In the genomic region with DNA sequence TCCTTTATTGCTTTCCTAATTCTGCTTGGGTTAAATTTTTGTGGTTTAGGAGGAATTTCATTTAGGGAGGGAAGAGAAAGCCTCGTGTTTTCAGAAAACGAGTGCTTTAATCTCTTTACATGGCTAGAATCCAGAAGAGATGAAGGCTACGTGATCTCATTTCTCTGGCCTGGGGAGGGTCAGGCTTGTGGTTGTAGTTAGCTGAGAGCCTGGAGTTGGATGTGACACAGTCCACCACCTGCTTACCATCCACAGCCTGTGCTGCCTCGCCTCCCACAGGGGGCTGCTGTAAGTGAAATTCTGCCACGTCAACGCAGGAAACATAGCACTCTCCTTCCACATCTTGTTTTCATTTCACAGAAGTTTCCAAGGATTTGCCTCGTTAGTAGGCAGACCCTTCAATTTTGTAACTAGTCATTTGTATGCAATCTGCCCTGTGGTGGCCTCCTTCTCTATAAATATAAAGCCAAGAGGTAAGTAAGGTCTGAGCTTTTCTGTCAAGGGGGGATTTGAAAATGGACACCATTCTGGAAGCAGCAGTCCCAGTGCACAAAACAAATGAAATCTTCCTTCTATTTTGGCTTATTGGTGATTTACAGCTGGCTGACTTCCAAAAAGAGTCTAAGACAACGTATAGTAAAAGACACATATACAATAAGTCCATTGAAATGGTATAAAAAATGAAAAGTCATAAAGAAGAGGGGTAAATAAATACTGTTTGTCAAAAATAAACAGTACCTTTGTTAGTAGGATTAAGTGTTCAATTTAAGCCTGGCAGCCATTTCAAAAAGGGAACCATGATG, we compare ENCODE assay signal across 9 cellular contexts. TPM values are rescaled to one million over a fixed set of nuclear protein-coding genes. Genes with fewer than 3 reads are reported as not detected.
DNase-seq lines count a peak whose midpoint lies in the region; ATAC-seq and TF ChIP-seq lines count a peak whose summit lies in the region.
"Had no signal": no experiment of that assay in that cellular context is flagged by ENCODE, and none has a peak within 500 bp of the region (broad histone marks: within the 10 kb centered on the region; RNA-seq: fewer than 3 reads in every experiment).

No MANE protein-coding gene starts in this region.

- H3K4me3 Mint-ChIP-seq in activated T-cell treated with anti-CD3 and anti-CD28 coated beads, Interleukin-2, amount 50 U/mL, for 24 hours: no peak overlapping the region
- no peak overlapping the region for H3K4me3 Mint-ChIP-seq in T-helper 17 cell
- H3K4me3 Mint-ChIP-seq: dendritic cell treated with granulocyte-macrophage colony-stimulating factor and Interleukin-4, amounts not matched to agents 40 ng/mL and 50 ng/mL, for 4 days had no signal

- H2AFZ ChIP-seq in osteoblast (ENCODE audit: low read length): peak overlapping the region; percentile 49

- H3K27me3 ChIP-seq in BJ (ENCODE audit: control insufficient read depth, insufficient read depth, low read length): no peaks in the 10 kb centered on the region
- H3K27me3 ChIP-seq in osteoblast (ENCODE audit: insufficient read depth, low read length): no peaks in the 10 kb centered on the region

- H3K9me3 Mint-ChIP-seq in activated T-cell treated with anti-CD3 and anti-CD28 coated beads, Interleukin-2, amount 50 U/mL, for 24 hours: no peaks in the 10 kb centered on the region
- H3K9me3 Mint-ChIP-seq: dendritic cell treated with granulocyte-macrophage colony-stimulating factor and Interleukin-4, amounts not matched to agents 40 ng/mL and 50 ng/mL, for 4 days had no signal

- H3K9me3 ChIP-seq in osteoblast (ENCODE audit: low read depth, low read length) (no peaks in the 10 kb centered on the region), T-helper 17 cell (ENCODE audit: control insufficient read depth, low read length, poor library complexity, severe bottlenecking) (no peaks in the 10 kb centered on the region)

- TF ChIP-seq CTCF in BJ (IDR thresholded peaks at IDR 0.05; ENCODE audit: insufficient read depth, low read depth, low read length): peak; percentile 29
- no peak for TF ChIP-seq CTCF in epithelial cell of esophagus (IDR thresholded peaks at IDR 0.05; ENCODE audit: insufficient read depth, low read depth, low read length, missing control alignments)
- no peak for TF ChIP-seq CTCF in osteoblast (IDR thresholded peaks at IDR 0.05; ENCODE audit: extremely low read depth, low read depth, low read length)

- H3K27ac Mint-ChIP-seq in activated T-cell treated with anti-CD3 and anti-CD28 coated beads, Interleukin-2, amount 50 U/mL, for 24 hours: no peak overlapping the region
- H3K27ac Mint-ChIP-seq in T-helper 17 cell: no peak overlapping the region
- H3K27ac Mint-ChIP-seq: dendritic cell treated with granulocyte-macrophage colony-stimulating factor and Interleukin-4, amounts not matched to agents 40 ng/mL and 50 ng/mL, for 4 days had no signal

- H3K4me2 ChIP-seq in osteoblast (ENCODE audit: insufficient read depth, low read length): peak overlapping the region; percentile 73

- H3K79me2 ChIP-seq in osteoblast (ENCODE audit: insufficient read depth, low read length): no peaks in the 10 kb centered on the region

- POLR2A ChIA-PET in BJ (lab: Charles Lee): interaction anchor here (0.6 kb wide), 1 partner anchor 836 kb away, joined by 3 read pairs; no protein-coding TSS in a partner anchor

- CTCF ChIA-PET in BJ (lab: Yijun Ruan, JAX): interaction anchor here (0.5 to 1.8 kb wide), 7 partner anchors 12 to 164 kb away, joined by 3 to 9 read pairs (median 3); no protein-coding TSS in a partner anchor

- peak overlapping the region; percentile 96 for H3K27ac ChIP-seq in osteoblast (ENCODE audit: low read depth, low read length)

- peaks cover 21% of the 10 kb centered on the region for H3K4me1 Mint-ChIP-seq in activated T-cell treated with anti-CD3 and anti-CD28 coated beads, Interleukin-2, amount 50 U/mL, for 24 hours (ENCODE audit: low read depth)
- peaks cover 9% of the 10 kb centered on the region for H3K4me1 Mint-ChIP-seq in T-helper 17 cell

- peaks cover 54% of the 10 kb centered on the region for H3K4me1 ChIP-seq in osteoblast (ENCODE audit: insufficient read depth, low read length)

- H3K4me3 ChIP-seq in BJ (ENCODE audit: low read depth, low read length) (no peak overlapping the region), epithelial cell of esophagus (ENCODE audit: low read length) (no peak overlapping the region), osteoblast (ENCODE audit: insufficient read depth, low read length) (peak overlapping the region; percentile 31)

- peaks cover 80% of the 10 kb centered on the region for H3K27me3 Mint-ChIP-seq in activated T-cell treated with anti-CD3 and anti-CD28 coated beads, Interleukin-2, amount 50 U/mL, for 24 hours
- peaks cover 80% of the 10 kb centered on the region for H3K27me3 Mint-ChIP-seq in T-helper 17 cell

- H3K36me3 Mint-ChIP-seq in activated T-cell treated with anti-CD3 and anti-CD28 coated beads, Interleukin-2, amount 50 U/mL, for 24 hours (ENCODE audit: low read depth): no peaks in the 10 kb centered on the region
- H3K36me3 Mint-ChIP-seq in T-helper 17 cell (ENCODE audit: low read depth): peaks cover 6% of the 10 kb centered on the region

- ATAC-seq in HG02884 (IDR thresholded peaks at IDR 0.05; ENCODE audit: unreplicated experiment) (no peak), GM18873 (IDR thresholded peaks at IDR 0.05; ENCODE audit: low FRiP score, unreplicated experiment) (no peak), T-helper 17 cell (no peak)

- no peaks in the 10 kb centered on the region for H4K20me1 ChIP-seq in osteoblast (ENCODE audit: insufficient read depth, low read length)

- H3K36me3 ChIP-seq in BJ (ENCODE audit: control insufficient read depth, insufficient read depth, low read length) (no peaks in the 10 kb centered on the region), osteoblast (ENCODE audit: insufficient read depth, low read length) (no peaks in the 10 kb centered on the region)

- peak; percentile 97 for DNase-seq in BJ (ENCODE audit: low read depth)
- peak; percentile 62 for DNase-seq in NCI-H748 (lab: John Stamatoyannopoulos, UW; ENCODE audit: unreplicated experiment)
- DNase-seq in epithelial cell of esophagus (ENCODE audit: low read depth): peak; percentile 36
- peak; percentile 85 for DNase-seq in osteoblast (ENCODE audit: insufficient read length, low spot score, missing footprints)
- no peak for DNase-seq in activated T-cell treated with anti-CD3 and anti-CD28 coated beads, Interleukin-2, amount 50 U/mL, for 24 hours
- no peak for DNase-seq in T-helper 17 cell

RNA-seq across cellular contexts. Expression of a gene that starts 3.4 kb away (rescaled TPM):
- 5.7 and 6.3 TPM in 2 replicates for polyA plus RNA-seq in BJ (2011; rRNA removed)
- polyA minus RNA-seq in BJ (2011; rRNA and poly(A)+ RNA removed): 8.6 and 12.8 TPM in 2 replicates
- total RNA-seq in osteoblast (75.1 and 77.4 TPM in 2 replicates), T-helper 17 cell (under 1 TPM in 1 of 2 donors, not detected in 1; 0.10 TPM)

RNA-seq across cellular contexts. Expression of a gene that starts 43.0 kb away (rescaled TPM):
- polyA plus RNA-seq in BJ (2011; rRNA removed): 9.5 and 14.3 TPM in 2 replicates
- 5.8 and 7.0 TPM in 2 replicates for polyA minus RNA-seq in BJ (2011; rRNA and poly(A)+ RNA removed)
- total RNA-seq in osteoblast (19.2 TPM in 2 replicates), T-helper 17 cell (10 to 100 TPM; 14.0 to 15.4 TPM)

Comparison
In these comparisons a context has a peak if more than half of its experiments do, and no peak if none do; other contexts are left out.
1. DNase-seq: peak in BJ (single experiment), NCI-H748 (single experiment), epithelial cell of esophagus (single experiment) and osteoblast (single experiment); none in activated T-cell treated with anti-CD3 and anti-CD28 coated beads, Interleukin-2, amount 50 U/mL, for 24 hours (single experiment) and T-helper 17 cell (0 of 3).
2. RNA of a gene that starts 3.4 kb away (total RNA-seq): 75.1 to 77.4 TPM in osteoblast; 0.10 TPM in T-helper 17 cell; every median in the first group is over 10 times any median in the second.